Comparison of ENCODE assay signal across 5 cellular contexts in genomic region chr7:26117970-26118369, GRCh38.
"Had no signal": no experiment of that assay in that cellular context is flagged by ENCODE, and none has a peak within 500 bp of the region (broad histone marks: within the 10 kb centered on the region; RNA-seq: fewer than 3 reads in every experiment).

No MANE protein-coding gene starts in this region.

- H3K4me3 ChIP-seq: GM23248, HAP-1 had no signal

- H3K27ac ChIP-seq: GM23248 had no signal

- H3K4me1 ChIP-seq: HAP-1 had no signal

- H3K9ac ChIP-seq: GM23248 had no signal

- FAIRE-seq: HTR-8/SVneo had no signal

- H2AFZ ChIP-seq: GM23248 had no signal

- H3K9me3 ChIP-seq: HAP-1 had no signal

- H3K36me3 ChIP-seq: HAP-1 had no signal

- DNase-seq: GM23248, GOT3, IMR-90 had no signal
